ENCODE assay signal across 18 cellular contexts in genomic region chr2:216352653-216353270, GRCh38. TPM values are rescaled to one million over a fixed set of nuclear protein-coding genes. Genes with fewer than 3 reads are reported as not detected.
A peak's percentile ranks its signal among the peaks of the same experiment; 100 is the strongest.
DNase-seq lines count a peak whose midpoint lies in the region; ATAC-seq lines count a peak whose summit lies in the region.
"Had no signal": no experiment of that assay in that cellular context is flagged by ENCODE, and none has a peak within 500 bp of the region (broad histone marks: within the 10 kb centered on the region; RNA-seq: fewer than 3 reads in every experiment).

No MANE protein-coding gene starts in this region.

- intact Hi-C loops in posterior vena cava (cut with DNase I), result no loop called here

- peaks cover 26% of the 10 kb centered on the region for H3K4me1 ChIP-seq in thymus (ENCODE audit: control insufficient read depth, insufficient read depth, low read length)
- H3K4me1 ChIP-seq: sigmoid colon had no signal

- POLR2A ChIA-PET in T-cell (lab: Charles Lee), result interaction anchor here (0.6 to 0.7 kb wide), 2 partner anchors 11 to 173 kb away, joined by 3 to 6 read pairs; no protein-coding TSS in a partner anchor

- no peaks in the 10 kb centered on the region for H3K27me3 Mint-ChIP-seq in activated T-cell treated with anti-CD3 and anti-CD28 coated beads, Interleukin-2, amount 50 U/mL, for 72 hours (ENCODE audit: low read depth)
- H3K27me3 Mint-ChIP-seq in T-cell, result no peaks in the 10 kb centered on the region
- no peaks in the 10 kb centered on the region for H3K27me3 Mint-ChIP-seq in central memory CD8-positive, alpha-beta T cell

- no peaks in the 10 kb centered on the region for H3K36me3 Mint-ChIP-seq in activated T-cell treated with anti-CD3 and anti-CD28 coated beads, Interleukin-2, amount 50 U/mL, for 72 hours (ENCODE audit: insufficient read depth in 2 of 2)
- no peaks in the 10 kb centered on the region for H3K36me3 Mint-ChIP-seq in T-cell
- H3K36me3 Mint-ChIP-seq in central memory CD8-positive, alpha-beta T cell (ENCODE audit: insufficient read depth), result peaks cover 6% of the 10 kb centered on the region

- DNase-seq in activated T-cell treated with anti-CD3 and anti-CD28 coated beads, Interleukin-2, amount 50 U/mL, for 72 hours, result no peak
- DNase-seq in activated T-cell treated with anti-CD3 and anti-CD28 coated beads, Interleukin-2, amount 50 U/mL, for 1 hour, result no peak
- peak in 7 of 34 experiments; percentile 5 to 28 (median 14) for DNase-seq in T-cell
- DNase-seq in central memory CD8-positive, alpha-beta T cell (ENCODE audit: low spot score in 2 of 2), result peak in 1 of 2 donors; percentile 26
- DNase-seq in posterior vena cava (ENCODE audit: low spot score), result no peak
- DNase-seq in NCI-H1694 (lab: John Stamatoyannopoulos, UW), result no peak
- no peak for DNase-seq in NCI-H345 (lab: John Stamatoyannopoulos, UW)
- DNase-seq: activated CD4-positive, CD25-positive, alpha-beta regulatory T cell; activated naive CD4-positive, alpha-beta T cell; DMS 273 treated with DMSO at 0.1 percent for 48 hours; foreskin fibroblast; NCI-H1105; NCI-H226; sigmoid colon; stimulated activated naive CD4-positive, alpha-beta T cell treated with Interleukin-2 at 50 U/mL for 16 hours had no signal

- H3K4me3 Mint-ChIP-seq in activated T-cell treated with anti-CD3 and anti-CD28 coated beads, Interleukin-2, amount 50 U/mL, for 72 hours, result peak overlapping the region; percentile 43 to 64
- H3K4me3 Mint-ChIP-seq in T-cell, result peak overlapping the region; percentile 42 to 67 (median 59)
- H3K4me3 Mint-ChIP-seq in central memory CD8-positive, alpha-beta T cell, result peak overlapping the region; percentile 74
- H3K4me3 Mint-ChIP-seq: GM23338 had no signal

- H3K4me1 Mint-ChIP-seq in activated T-cell treated with anti-CD3 and anti-CD28 coated beads, Interleukin-2, amount 50 U/mL, for 72 hours (ENCODE audit: low read depth), result peaks cover 67% of the 10 kb centered on the region
- peaks cover 65 to 71% (median 70%) of the 10 kb centered on the region in 3 donors for H3K4me1 Mint-ChIP-seq in T-cell
- H3K4me1 Mint-ChIP-seq in central memory CD8-positive, alpha-beta T cell, result peaks cover 63% of the 10 kb centered on the region

- peak overlapping the region; percentile 84 for H3K27ac ChIP-seq in thymus (ENCODE audit: low read depth)
- H3K27ac ChIP-seq: neutrophil, sigmoid colon had no signal

- peak overlapping the region; percentile 64 for H3K27ac Mint-ChIP-seq in activated T-cell treated with anti-CD3 and anti-CD28 coated beads, Interleukin-2, amount 50 U/mL, for 72 hours
- H3K27ac Mint-ChIP-seq in T-cell, result peak overlapping the region; percentile 94 to 98
- H3K27ac Mint-ChIP-seq in central memory CD8-positive, alpha-beta T cell (ENCODE audit: low read depth), result peak overlapping the region; percentile 79
- H3K27ac Mint-ChIP-seq: GM23338 had no signal

- no peaks in the 10 kb centered on the region for H3K9me3 ChIP-seq in thymus (ENCODE audit: control insufficient read depth)
- H3K9me3 ChIP-seq: neutrophil, sigmoid colon had no signal

- H3K27me3 ChIP-seq in thymus (ENCODE audit: control insufficient read depth, insufficient read depth), result no peaks in the 10 kb centered on the region
- H3K27me3 ChIP-seq: neutrophil, sigmoid colon had no signal

- no peaks in the 10 kb centered on the region for H3K36me3 ChIP-seq in thymus (ENCODE audit: control insufficient read depth, insufficient read depth)
- H3K36me3 ChIP-seq: neutrophil, sigmoid colon had no signal

- ATAC-seq in activated T-cell treated with anti-CD3 and anti-CD28 coated beads, Interleukin-2, amount 50 U/mL, for 72 hours (replicated peaks in 1 of 2), result no peak
- ATAC-seq in T-cell (replicated peaks in 1 of 4), result peak; percentile 74 to 93 (median 80)
- peak; percentile 71 for ATAC-seq in central memory CD8-positive, alpha-beta T cell (replicated peaks; ENCODE audit: extremely low read depth, poor library complexity, severe bottlenecking)
- ATAC-seq: GM23338 had no signal

- CTCF ChIA-PET in T-cell (lab: Charles Lee), result interaction anchor here (0.6 to 1.4 kb wide), 11 partner anchors 11 to 341 kb away, joined by 3 to 9 read pairs (median 3); no protein-coding TSS in a partner anchor

- H3K9me3 Mint-ChIP-seq in activated T-cell treated with anti-CD3 and anti-CD28 coated beads, Interleukin-2, amount 50 U/mL, for 72 hours, result peaks cover 0 to 2% of the 10 kb centered on the region in 2 donors
- H3K9me3 Mint-ChIP-seq in T-cell, result no peaks in the 10 kb centered on the region
- H3K9me3 Mint-ChIP-seq in central memory CD8-positive, alpha-beta T cell, result peaks cover 5% of the 10 kb centered on the region
- H3K9me3 Mint-ChIP-seq: GM23338 had no signal

- 38% methylated on average over 5 of the region's 5 CpGs for WGBS in thymus

- H3K4me3 ChIP-seq in thymus (ENCODE audit: low read length), result no peak overlapping the region
- H3K4me3 ChIP-seq: GM23338, sigmoid colon had no signal

RNA-seq across cellular contexts. Expression of gene MARCHF4, which starts 19.5 kb away (rescaled TPM):
- not detected for total RNA-seq in activated T-cell treated with anti-CD3 and anti-CD28 coated beads, Interleukin-2, amount 50 U/mL, for 72 hours
- total RNA-seq in T-cell, result not detected
- 0.07 TPM for polyA plus RNA-seq in thymus
- total RNA-seq in posterior vena cava, result not detected

RNA-seq across cellular contexts. Expression of gene SMARCAL1, which starts 59.5 kb away (rescaled TPM):
- 10 to 100 TPM; 30.9 to 32.5 TPM for total RNA-seq in activated T-cell treated with anti-CD3 and anti-CD28 coated beads, Interleukin-2, amount 50 U/mL, for 72 hours
- total RNA-seq in T-cell (10 to 100 TPM; 17.2 to 30.5 (median 25.4) TPM), posterior vena cava (10 to 100 TPM; 13.6 to 14.5 TPM)
- polyA plus RNA-seq in thymus, result 13.8 TPM

Comparison
In these comparisons a context has a peak if more than half of its experiments do, and no peak if none do; other contexts are left out.
1. ATAC-seq: peak in T-cell (4 of 4) and central memory CD8-positive, alpha-beta T cell (single experiment); none in activated T-cell treated with anti-CD3 and anti-CD28 coated beads, Interleukin-2, amount 50 U/mL, for 72 hours (0 of 2).
2. Peak in every context shown above with its lines, with median percentiles within 50 percentile points of each other: H3K27ac Mint-ChIP-seq and H3K4me3 Mint-ChIP-seq.